Comparison of ENCODE assay signal across 10 cellular contexts in the genomic region with DNA sequence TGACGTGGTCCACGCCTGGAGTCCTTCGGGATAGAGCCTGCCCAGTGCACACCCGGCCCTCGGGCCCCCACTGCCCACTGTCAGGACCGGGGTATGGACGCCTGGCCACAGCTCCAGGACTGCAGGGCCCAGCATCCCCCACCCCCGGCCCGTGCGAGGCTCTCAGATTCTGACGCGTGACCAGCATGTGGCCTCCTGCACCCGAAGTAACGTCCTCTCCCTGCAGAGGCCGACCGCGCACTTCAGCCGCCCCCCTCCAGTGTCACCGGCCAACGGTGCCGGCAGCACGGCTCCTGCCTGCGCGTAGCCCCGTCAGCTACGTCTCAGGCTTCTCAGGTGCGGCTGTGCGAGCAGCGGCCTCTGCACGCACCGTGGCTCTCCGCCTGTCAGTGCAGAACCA. TPM values are rescaled to one million over a fixed set of nuclear protein-coding genes. Genes with fewer than 3 reads are reported as not detected.
"Had no signal": no experiment of that assay in that cellular context is flagged by ENCODE, and none has a peak within 500 bp of the region (broad histone marks: within the 10 kb centered on the region; RNA-seq: fewer than 3 reads in every experiment).

No MANE protein-coding gene starts in this region.

- H3K4me1 ChIP-seq: HAP-1 had no signal

- DNase-seq: GOT3, H7, HFFc6, IMR-90, KG1 had no signal

- H3K9me3 ChIP-seq: HAP-1 had no signal

- H3K36me3 ChIP-seq: HAP-1 had no signal

- ATAC-seq: HCT116, K562 had no signal

- H3K4me3 ChIP-seq: HAP-1, K562 had no signal

RNA-seq across cellular contexts. Expression of gene ADGRA1, which starts 40.2 kb away (rescaled TPM):
- total RNA-seq: H4, HFFc6, HT-29, IMR-90, K562 had no signal
- polyA plus RNA-seq: IMR-90, K562 had no signal
